Comparison of ENCODE assay signal across 8 cellular contexts in the genomic region with DNA sequence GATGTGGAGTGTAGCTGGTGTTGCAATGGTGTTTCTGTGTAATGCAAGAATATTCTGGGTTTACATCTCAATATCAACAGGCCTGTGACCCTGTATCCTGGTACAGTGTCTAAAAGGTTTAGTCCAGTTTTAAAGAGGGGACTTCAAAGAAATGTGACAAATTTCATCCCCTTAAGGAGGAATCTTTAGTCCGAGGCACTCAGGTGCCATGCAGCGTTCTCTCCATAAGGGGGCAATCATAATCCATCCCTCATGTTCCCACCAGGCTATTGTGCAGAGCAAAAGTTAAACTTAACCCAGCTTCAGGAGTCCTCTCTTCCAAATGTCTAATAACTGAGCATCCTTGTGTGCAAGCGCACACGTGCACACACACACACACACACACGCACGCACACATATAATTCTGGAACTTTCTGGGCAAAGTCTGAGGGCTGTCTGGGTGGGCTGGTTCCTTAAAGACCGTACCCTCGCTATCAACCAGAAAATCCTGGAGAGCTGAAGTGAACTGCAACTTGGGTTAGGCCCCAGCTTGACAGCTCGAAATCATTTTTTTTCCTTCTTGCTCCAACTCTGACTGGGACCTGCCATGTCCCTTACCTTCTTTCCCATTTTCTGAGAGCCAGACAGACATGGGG. TPM values are rescaled to one million over a fixed set of nuclear protein-coding genes. Genes with fewer than 3 reads are reported as not detected.
DNase-seq lines count a peak whose midpoint lies in the region; ATAC-seq and TF ChIP-seq lines count a peak whose summit lies in the region.

No MANE protein-coding gene starts in this region.

- DNase-seq in activated T-cell treated with anti-CD3 and anti-CD28 coated beads, Interleukin-2, amount 50 U/mL, for 48 hours = peak; percentile 29 to 42
- no peak for DNase-seq in activated T-cell treated with anti-CD3 and anti-CD28 coated beads, Interleukin-2, amount 50 U/mL, for 1 hour
- peak; percentile 72 for DNase-seq in NAMALWA (ENCODE audit: low spot score)
- DNase-seq in cardiac muscle cell (ENCODE audit: low read depth in 1 of 2, low spot score in 1 of 2) = peak; percentile 67 to 70
- DNase-seq in gastrocnemius medialis = no peak
- DNase-seq in effector CD8-positive, alpha-beta T cell (lab: John Stamatoyannopoulos, UW) = no peak

- no peaks in the 10 kb centered on the region for H3K36me3 ChIP-seq in cardiac muscle cell
- H3K36me3 ChIP-seq in gastrocnemius medialis = no peaks in the 10 kb centered on the region

- intact Hi-C loops in gastrocnemius medialis (cut with DNase I; ENCODE audit: low total_unique reads) = loop anchor here (10.0 kb wide), 1 partner anchor 643 kb away; no protein-coding TSS in a partner anchor

- TF ChIP-seq CTCF in VCaP (conservative IDR thresholded peaks at IDR 0.05) = peak; percentile 92
- peak; percentile 88 for TF ChIP-seq CTCF in cardiac muscle cell (IDR thresholded peaks at IDR 0.05; ENCODE audit: low read depth, low read length)
- TF ChIP-seq CTCF in gastrocnemius medialis (IDR thresholded peaks at IDR 0.05 in 4 of 5, conservative IDR thresholded peaks at IDR 0.05 in 1 of 5) = peak; percentile 28 to 60 (median 45)

- H3K9me3 ChIP-seq in cardiac muscle cell (ENCODE audit: low read depth) = no peaks in the 10 kb centered on the region
- H3K9me3 ChIP-seq in gastrocnemius medialis = no peaks in the 10 kb centered on the region

- H3K4me3 ChIP-seq in cardiac muscle cell = no peak overlapping the region
- H3K4me3 ChIP-seq in gastrocnemius medialis = no peak overlapping the region

- ATAC-seq in gastrocnemius medialis = peak in 1 of 2 donors; percentile 27
- ATAC-seq in HG02763 (IDR thresholded peaks at IDR 0.05; ENCODE audit: unreplicated experiment) = no peak

- H3K4me1 ChIP-seq in cardiac muscle cell (ENCODE audit: low read depth) = peaks cover 4% of the 10 kb centered on the region
- H3K4me1 ChIP-seq in gastrocnemius medialis = no peaks in the 10 kb centered on the region

- in situ Hi-C loops in gastrocnemius medialis (cut with MboI; ENCODE audit: low sequenced_read_pairs in 4 of 4) = no loop called here

- H3K27ac ChIP-seq in VCaP = 0 out of 2 replicates have a peak overlapping the region, but pooled peaks have one; percentile 5
- H3K27ac ChIP-seq in cardiac muscle cell = no peak overlapping the region
- no peak overlapping the region for H3K27ac ChIP-seq in gastrocnemius medialis

- H3K27me3 ChIP-seq in cardiac muscle cell (no peaks in the 10 kb centered on the region), gastrocnemius medialis (no peaks in the 10 kb centered on the region)

- no peak for TF ChIP-seq POLR2A in gastrocnemius medialis (IDR thresholded peaks at IDR 0.05)

RNA-seq across cellular contexts. Expression of gene CRB2, which starts 46.0 kb away (rescaled TPM):
- total RNA-seq in cardiac muscle cell (46.3 and 91.7 TPM in 2 replicates), gastrocnemius medialis (not detected)
- polyA plus RNA-seq in cardiac muscle cell = 8.3 and 16.9 TPM in 2 replicates

Comparison
In these comparisons a context has a peak if more than half of its experiments do, and no peak if none do; other contexts are left out.
1. DNase-seq: peak in activated T-cell treated with anti-CD3 and anti-CD28 coated beads, Interleukin-2, amount 50 U/mL, for 48 hours (2 of 2), NAMALWA (single experiment) and cardiac muscle cell (2 of 2); none in activated T-cell treated with anti-CD3 and anti-CD28 coated beads, Interleukin-2, amount 50 U/mL, for 1 hour (single experiment), gastrocnemius medialis (0 of 2) and effector CD8-positive, alpha-beta T cell (single experiment).
2. RNA of gene CRB2, which starts 46.0 kb away (total RNA-seq): 46.3 to 91.7 TPM in cardiac muscle cell; not detected in gastrocnemius medialis; every median in the first group is over 10 times any median in the second.
3. Peak in every context shown above with its lines, with median percentiles within 50 percentile points of each other: CTCF ChIP-seq.